In genomic region chr2:9002637-9003365, GRCh38 we compare ENCODE assay signal across 9 cellular contexts. TPM values are rescaled to one million over a fixed set of nuclear protein-coding genes. Genes with fewer than 3 reads are reported as not detected.
A peak's percentile ranks its signal among the peaks of the same experiment; 100 is the strongest.
DNase-seq lines count a peak whose midpoint lies in the region; ATAC-seq and TF ChIP-seq lines count a peak whose summit lies in the region.
"Had no signal": no experiment of that assay in that cellular context is flagged by ENCODE, and none has a peak within 500 bp of the region (broad histone marks: within the 10 kb centered on the region; RNA-seq: fewer than 3 reads in every experiment).

No MANE protein-coding gene starts in this region.

- ATAC-seq in HG03139 (IDR thresholded peaks at IDR 0.05; ENCODE audit: unreplicated experiment) = no peak

- H3K4me1 Mint-ChIP-seq in neural crest cell = peaks cover 47% of the 10 kb centered on the region

- TF ChIP-seq CTCF in LNCaP clone FGC (IDR thresholded peaks at IDR 0.05; ENCODE audit: control insufficient read depth, extremely low read depth, insufficient read depth) = no peak
- no peak for TF ChIP-seq CTCF in fibroblast of pulmonary artery (IDR thresholded peaks at IDR 0.05; ENCODE audit: low read length, missing control alignments)
- no peak for TF ChIP-seq CTCF in neural crest cell (conservative IDR thresholded peaks at IDR 0.05)

- peaks cover 2% of the 10 kb centered on the region for H3K36me3 Mint-ChIP-seq in neural crest cell (ENCODE audit: low read depth)
- H3K36me3 Mint-ChIP-seq: activated naive CD4-positive, alpha-beta T cell treated with anti-CD3 and anti-CD28 coated beads, Interleukin-2, amount 50 U/mL, for 72 hours had no signal

- H3K4me3 Mint-ChIP-seq in neural crest cell = peak overlapping the region; percentile 94

- H3K27ac Mint-ChIP-seq in neural crest cell (ENCODE audit: unreplicated experiment) = peak overlapping the region; percentile 15
- H3K27ac Mint-ChIP-seq: activated naive CD4-positive, alpha-beta T cell treated with anti-CD3 and anti-CD28 coated beads, Interleukin-2, amount 50 U/mL, for 72 hours had no signal

- no peaks in the 10 kb centered on the region for H3K9me3 Mint-ChIP-seq in neural crest cell
- H3K9me3 Mint-ChIP-seq: activated naive CD4-positive, alpha-beta T cell treated with anti-CD3 and anti-CD28 coated beads, Interleukin-2, amount 50 U/mL, for 72 hours had no signal

- peaks cover 5% of the 10 kb centered on the region for H3K27me3 Mint-ChIP-seq in neural crest cell (ENCODE audit: low read depth)

- H3K4me3 ChIP-seq in LNCaP clone FGC (ENCODE audit: low read depth, low read length) (peak overlapping the region; percentile 76), fibroblast of pulmonary artery (replicated peaks; ENCODE audit: low read depth, low read length) (peak overlapping the region; percentile 70)

- DNase-seq in NCI-H146 (lab: John Stamatoyannopoulos, UW) = peak; percentile 44
- DNase-seq in NCI-H146 treated with DMSO at 0.1 percent for 48 hours (lab: John Stamatoyannopoulos, UW; ENCODE audit: unreplicated experiment) = no peak
- no peak for DNase-seq in LNCaP clone FGC (ENCODE audit: low read depth)
- peak; percentile 16 for DNase-seq in activated CD8-positive, alpha-beta memory T cell treated with anti-CD3 and anti-CD28 coated beads, Interleukin-2, amount 50 U/mL, for 4 hours
- DNase-seq in fibroblast of pulmonary artery (ENCODE audit: low read depth) = no peak
- DNase-seq in neural crest cell (ENCODE audit: low read depth, low spot score) = peak; percentile 16
- DNase-seq in mucosa of gallbladder (ENCODE audit: low spot score) = no peak

RNA-seq across cellular contexts. Expression of gene MBOAT2, which starts 0.7 kb away (rescaled TPM):
- total RNA-seq in neural crest cell (53.1 and 58.7 TPM in 2 replicates), mucosa of gallbladder (21.7 TPM)

Comparison
In these comparisons a context has a peak if more than half of its experiments do, and no peak if none do; other contexts are left out.
1. DNase-seq: peak in NCI-H146 (single experiment), activated CD8-positive, alpha-beta memory T cell treated with anti-CD3 and anti-CD28 coated beads, Interleukin-2, amount 50 U/mL, for 4 hours (single experiment) and neural crest cell (single experiment); none in NCI-H146 treated with DMSO at 0.1 percent for 48 hours (single experiment), LNCaP clone FGC (single experiment), fibroblast of pulmonary artery (single experiment) and mucosa of gallbladder (single experiment).